In genomic region chrX:603029-603428, GRCh38 we compare ENCODE assay signal across 7 cellular contexts. TPM values are rescaled to one million over a fixed set of nuclear protein-coding genes. Genes with fewer than 3 reads are reported as not detected.
"Had no signal": no experiment of that assay in that cellular context is flagged by ENCODE, and none has a peak within 500 bp of the region (broad histone marks: within the 10 kb centered on the region; RNA-seq: fewer than 3 reads in every experiment).

No MANE protein-coding gene starts in this region.

RNA-seq across cellular contexts. Expression of gene SHOX, which starts 27.6 kb away (rescaled TPM):
- total RNA-seq: thyroid gland, upper lobe of left lung, upper lobe of right lung, ureter, urinary bladder, uterus had no signal
- polyA plus RNA-seq: stomach, urinary bladder had no signal
